In the genomic region with DNA sequence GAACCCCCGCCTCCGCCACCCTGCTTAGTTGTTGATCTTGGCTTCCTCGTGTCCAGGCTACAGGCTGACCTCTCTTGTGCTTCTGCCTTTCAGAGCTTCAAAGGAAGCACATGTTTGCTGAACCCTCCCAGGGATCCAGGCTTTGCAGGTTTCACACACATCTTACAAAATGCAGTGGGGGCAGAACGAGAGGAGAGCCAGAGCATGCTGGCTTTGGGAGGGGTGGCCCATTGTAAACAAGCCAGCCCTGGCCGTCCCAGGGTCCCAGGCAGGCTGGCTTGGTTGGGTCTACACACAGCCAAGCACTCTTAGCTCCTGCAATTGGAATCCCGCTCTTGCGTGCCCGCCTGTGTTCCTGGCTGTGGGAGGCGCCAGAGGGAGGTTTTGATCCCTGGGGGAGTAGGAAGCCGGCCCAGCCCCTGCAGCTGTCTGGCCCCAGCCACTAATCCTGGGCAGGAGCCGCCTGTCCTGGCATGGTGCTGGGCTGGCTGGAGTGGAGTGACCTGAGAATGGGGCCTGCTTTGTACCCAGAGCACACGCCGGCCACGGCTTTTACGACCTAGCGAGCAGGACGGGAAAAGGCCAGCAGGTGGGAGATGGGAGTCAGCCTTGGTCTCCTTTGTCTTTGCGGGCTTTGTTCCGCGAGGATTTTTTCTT, we compare ENCODE assay signal across 1 cellular context.
A peak's percentile ranks its signal among the peaks of the same experiment; 100 is the strongest.
TF ChIP-seq lines count a peak whose summit lies in the region.

No MANE protein-coding gene starts in this region.

TF ChIP-seq in HepG2, 621 proteins besides CTCF, POLR2A, EP300 and RAD21 (continued from another document and continues in another):
- TF ChIP-seq, protein P1, sequence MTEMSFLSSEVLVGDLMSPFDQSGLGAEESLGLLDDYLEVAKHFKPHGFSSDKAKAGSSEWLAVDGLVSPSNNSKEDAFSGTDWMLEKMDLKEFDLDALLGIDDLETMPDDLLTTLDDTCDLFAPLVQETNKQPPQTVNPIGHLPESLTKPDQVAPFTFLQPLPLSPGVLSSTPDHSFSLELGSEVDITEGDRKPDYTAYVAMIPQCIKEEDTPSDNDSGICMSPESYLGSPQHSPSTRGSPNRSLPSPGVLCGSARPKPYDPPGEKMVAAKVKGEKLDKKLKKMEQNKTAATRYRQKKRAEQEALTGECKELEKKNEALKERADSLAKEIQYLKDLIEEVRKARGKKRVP (CRISPR knock-in tag; IDR thresholded peaks at IDR 0.05) = peak in 1 of 2 experiments; percentile 52; a peak in 1 of 4 replicates
- TF ChIP-seq ZSCAN29 (CRISPR knock-in tag; conservative IDR thresholded peaks at IDR 0.05) (peak; percentile 94), ZNF354B (CRISPR knock-in tag; IDR thresholded peaks at IDR 0.05) (no peak), ETV5 (CRISPR knock-in tag; IDR thresholded peaks at IDR 0.05; ENCODE audit: borderline replicate concordance) (peak; percentile 65; the same call in 1 of the 2 replicates), ZNF205 (CRISPR knock-in tag; IDR thresholded peaks at IDR 0.05) (peak; percentile 86), TMF1 (CRISPR knock-in tag; IDR thresholded peaks at IDR 0.05; ENCODE audit: low read depth) (peak; percentile 88), NR3C1 (CRISPR knock-in tag; IDR thresholded peaks at IDR 0.05) (no peak), ZNF562 (CRISPR knock-in tag; IDR thresholded peaks at IDR 0.05; ENCODE audit: borderline replicate concordance) (no peak), FOSL2 (CRISPR knock-in tag; IDR thresholded peaks at IDR 0.05) (peak; percentile 70), ATM (IDR thresholded peaks at IDR 0.05; ENCODE audit: borderline replicate concordance) (no peak), NFKB2 (CRISPR knock-in tag; IDR thresholded peaks at IDR 0.05; ENCODE audit: borderline replicate concordance) (peak; percentile 94), MAFK (conservative IDR thresholded peaks at IDR 0.05 in 1 of 2, IDR thresholded peaks at IDR 0.05 in 1 of 2; ENCODE audit: low read length in 2 of 2) (no peak), NRL (CRISPR knock-in tag; IDR thresholded peaks at IDR 0.05; ENCODE audit: borderline replicate concordance) (peak; percentile 92), ZNF737 (CRISPR knock-in tag; IDR thresholded peaks at IDR 0.05; ENCODE audit: borderline replicate concordance) (no peak), JUND (CRISPR knock-in tag; IDR thresholded peaks at IDR 0.05) (0 out of 2 replicates have a peak, but pooled peaks have one; percentile 29), ZNF792 (CRISPR knock-in tag; IDR thresholded peaks at IDR 0.05) (peak; percentile 97), ZNF510 (CRISPR knock-in tag; IDR thresholded peaks at IDR 0.05; ENCODE audit: low read depth) (no peak)
- TF ChIP-seq, protein P2, sequence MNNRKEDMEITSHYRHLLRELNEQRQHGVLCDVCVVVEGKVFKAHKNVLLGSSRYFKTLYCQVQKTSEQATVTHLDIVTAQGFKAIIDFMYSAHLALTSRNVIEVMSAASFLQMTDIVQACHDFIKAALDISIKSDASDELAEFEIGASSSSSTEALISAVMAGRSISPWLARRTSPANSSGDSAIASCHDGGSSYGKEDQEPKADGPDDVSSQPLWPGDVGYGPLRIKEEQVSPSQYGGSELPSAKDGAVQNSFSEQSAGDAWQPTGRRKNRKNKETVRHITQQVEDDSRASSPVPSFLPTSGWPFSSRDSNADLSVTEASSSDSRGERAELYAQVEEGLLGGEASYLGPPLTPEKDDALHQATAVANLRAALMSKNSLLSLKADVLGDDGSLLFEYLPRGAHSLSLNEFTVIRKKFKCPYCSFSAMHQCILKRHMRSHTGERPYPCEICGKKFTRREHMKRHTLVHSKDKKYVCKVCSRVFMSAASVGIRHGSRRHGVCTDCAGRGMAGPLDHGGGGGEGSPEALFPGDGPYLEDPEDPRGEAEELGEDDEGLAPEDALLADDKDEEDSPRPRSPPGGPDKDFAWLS (CRISPR knock-in tag; IDR thresholded peaks at IDR 0.05; ENCODE audit: borderline replicate concordance) = no peak
- TF ChIP-seq, protein P3, sequence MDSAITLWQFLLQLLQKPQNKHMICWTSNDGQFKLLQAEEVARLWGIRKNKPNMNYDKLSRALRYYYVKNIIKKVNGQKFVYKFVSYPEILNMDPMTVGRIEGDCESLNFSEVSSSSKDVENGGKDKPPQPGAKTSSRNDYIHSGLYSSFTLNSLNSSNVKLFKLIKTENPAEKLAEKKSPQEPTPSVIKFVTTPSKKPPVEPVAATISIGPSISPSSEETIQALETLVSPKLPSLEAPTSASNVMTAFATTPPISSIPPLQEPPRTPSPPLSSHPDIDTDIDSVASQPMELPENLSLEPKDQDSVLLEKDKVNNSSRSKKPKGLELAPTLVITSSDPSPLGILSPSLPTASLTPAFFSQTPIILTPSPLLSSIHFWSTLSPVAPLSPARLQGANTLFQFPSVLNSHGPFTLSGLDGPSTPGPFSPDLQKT (CRISPR knock-in tag; IDR thresholded peaks at IDR 0.05; ENCODE audit: borderline replicate concordance) = no peak
- TF ChIP-seq, protein P4, sequence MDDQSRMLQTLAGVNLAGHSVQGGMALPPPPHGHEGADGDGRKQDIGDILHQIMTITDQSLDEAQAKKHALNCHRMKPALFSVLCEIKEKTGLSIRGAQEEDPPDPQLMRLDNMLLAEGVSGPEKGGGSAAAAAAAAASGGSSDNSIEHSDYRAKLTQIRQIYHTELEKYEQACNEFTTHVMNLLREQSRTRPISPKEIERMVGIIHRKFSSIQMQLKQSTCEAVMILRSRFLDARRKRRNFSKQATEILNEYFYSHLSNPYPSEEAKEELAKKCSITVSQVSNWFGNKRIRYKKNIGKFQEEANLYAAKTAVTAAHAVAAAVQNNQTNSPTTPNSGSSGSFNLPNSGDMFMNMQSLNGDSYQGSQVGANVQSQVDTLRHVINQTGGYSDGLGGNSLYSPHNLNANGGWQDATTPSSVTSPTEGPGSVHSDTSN (CRISPR knock-in tag; IDR thresholded peaks at IDR 0.05; ENCODE audit: borderline replicate concordance) = no peak; the same call in 1 of the 2 replicates
- TF ChIP-seq, protein P5, sequence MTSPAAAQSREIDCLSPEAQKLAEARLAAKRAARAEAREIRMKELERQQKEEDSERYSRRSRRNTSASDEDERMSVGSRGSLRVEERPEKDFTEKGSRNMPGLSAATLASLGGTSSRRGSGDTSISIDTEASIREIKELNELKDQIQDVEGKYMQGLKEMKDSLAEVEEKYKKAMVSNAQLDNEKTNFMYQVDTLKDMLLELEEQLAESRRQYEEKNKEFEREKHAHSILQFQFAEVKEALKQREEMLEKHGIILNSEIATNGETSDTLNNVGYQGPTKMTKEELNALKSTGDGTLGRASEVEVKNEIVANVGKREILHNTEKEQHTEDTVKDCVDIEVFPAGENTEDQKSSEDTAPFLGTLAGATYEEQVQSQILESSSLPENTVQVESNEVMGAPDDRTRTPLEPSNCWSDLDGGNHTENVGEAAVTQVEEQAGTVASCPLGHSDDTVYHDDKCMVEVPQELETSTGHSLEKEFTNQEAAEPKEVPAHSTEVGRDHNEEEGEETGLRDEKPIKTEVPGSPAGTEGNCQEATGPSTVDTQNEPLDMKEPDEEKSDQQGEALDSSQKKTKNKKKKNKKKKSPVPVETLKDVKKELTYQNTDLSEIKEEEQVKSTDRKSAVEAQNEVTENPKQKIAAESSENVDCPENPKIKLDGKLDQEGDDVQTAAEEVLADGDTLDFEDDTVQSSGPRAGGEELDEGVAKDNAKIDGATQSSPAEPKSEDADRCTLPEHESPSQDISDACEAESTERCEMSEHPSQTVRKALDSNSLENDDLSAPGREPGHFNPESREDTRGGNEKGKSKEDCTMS (CRISPR knock-in tag; conservative IDR thresholded peaks at IDR 0.05) = 0 out of 2 replicates have a peak, but pooled peaks have one; percentile 55
- TF ChIP-seq, protein P6, sequence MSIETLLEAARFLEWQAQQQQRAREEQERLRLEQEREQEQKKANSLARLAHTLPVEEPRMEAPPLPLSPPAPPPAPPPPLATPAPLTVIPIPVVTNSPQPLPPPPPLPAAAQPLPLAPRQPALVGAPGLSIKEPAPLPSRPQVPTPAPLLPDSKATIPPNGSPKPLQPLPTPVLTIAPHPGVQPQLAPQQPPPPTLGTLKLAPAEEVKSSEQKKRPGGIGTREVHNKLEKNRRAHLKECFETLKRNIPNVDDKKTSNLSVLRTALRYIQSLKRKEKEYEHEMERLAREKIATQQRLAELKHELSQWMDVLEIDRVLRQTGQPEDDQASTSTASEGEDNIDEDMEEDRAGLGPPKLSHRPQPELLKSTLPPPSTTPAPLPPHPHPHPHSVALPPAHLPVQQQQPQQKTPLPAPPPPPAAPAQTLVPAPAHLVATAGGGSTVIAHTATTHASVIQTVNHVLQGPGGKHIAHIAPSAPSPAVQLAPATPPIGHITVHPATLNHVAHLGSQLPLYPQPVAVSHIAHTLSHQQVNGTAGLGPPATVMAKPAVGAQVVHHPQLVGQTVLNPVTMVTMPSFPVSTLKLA (IDR thresholded peaks at IDR 0.05) = peak; percentile 93
- TF ChIP-seq, protein P7, sequence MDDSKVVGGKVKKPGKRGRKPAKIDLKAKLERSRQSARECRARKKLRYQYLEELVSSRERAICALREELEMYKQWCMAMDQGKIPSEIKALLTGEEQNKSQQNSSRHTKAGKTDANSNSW (CRISPR knock-in tag; IDR thresholded peaks at IDR 0.05; ENCODE audit: borderline replicate concordance) = no peak
- TF ChIP-seq, protein P8, sequence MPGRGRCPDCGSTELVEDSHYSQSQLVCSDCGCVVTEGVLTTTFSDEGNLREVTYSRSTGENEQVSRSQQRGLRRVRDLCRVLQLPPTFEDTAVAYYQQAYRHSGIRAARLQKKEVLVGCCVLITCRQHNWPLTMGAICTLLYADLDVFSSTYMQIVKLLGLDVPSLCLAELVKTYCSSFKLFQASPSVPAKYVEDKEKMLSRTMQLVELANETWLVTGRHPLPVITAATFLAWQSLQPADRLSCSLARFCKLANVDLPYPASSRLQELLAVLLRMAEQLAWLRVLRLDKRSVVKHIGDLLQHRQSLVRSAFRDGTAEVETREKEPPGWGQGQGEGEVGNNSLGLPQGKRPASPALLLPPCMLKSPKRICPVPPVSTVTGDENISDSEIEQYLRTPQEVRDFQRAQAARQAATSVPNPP (CRISPR knock-in tag; IDR thresholded peaks at IDR 0.05) = peak; percentile 98
- TF ChIP-seq, protein P9, sequence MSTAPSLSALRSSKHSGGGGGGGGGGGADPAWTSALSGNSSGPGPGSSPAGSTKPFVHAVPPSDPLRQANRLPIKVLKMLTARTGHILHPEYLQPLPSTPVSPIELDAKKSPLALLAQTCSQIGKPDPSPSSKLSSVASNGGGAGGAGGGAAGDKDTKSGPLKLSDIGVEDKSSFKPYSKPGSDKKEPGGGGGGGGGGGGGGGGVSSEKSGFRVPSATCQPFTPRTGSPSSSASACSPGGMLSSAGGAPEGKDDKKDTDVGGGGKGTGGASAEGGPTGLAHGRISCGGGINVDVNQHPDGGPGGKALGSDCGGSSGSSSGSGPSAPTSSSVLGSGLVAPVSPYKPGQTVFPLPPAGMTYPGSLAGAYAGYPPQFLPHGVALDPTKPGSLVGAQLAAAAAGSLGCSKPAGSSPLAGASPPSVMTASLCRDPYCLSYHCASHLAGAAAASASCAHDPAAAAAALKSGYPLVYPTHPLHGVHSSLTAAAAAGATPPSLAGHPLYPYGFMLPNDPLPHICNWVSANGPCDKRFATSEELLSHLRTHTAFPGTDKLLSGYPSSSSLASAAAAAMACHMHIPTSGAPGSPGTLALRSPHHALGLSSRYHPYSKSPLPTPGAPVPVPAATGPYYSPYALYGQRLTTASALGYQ (CRISPR knock-in tag; IDR thresholded peaks at IDR 0.05) = peak; percentile 86; the same call in 1 of the 2 replicates
- TF ChIP-seq, protein P10, sequence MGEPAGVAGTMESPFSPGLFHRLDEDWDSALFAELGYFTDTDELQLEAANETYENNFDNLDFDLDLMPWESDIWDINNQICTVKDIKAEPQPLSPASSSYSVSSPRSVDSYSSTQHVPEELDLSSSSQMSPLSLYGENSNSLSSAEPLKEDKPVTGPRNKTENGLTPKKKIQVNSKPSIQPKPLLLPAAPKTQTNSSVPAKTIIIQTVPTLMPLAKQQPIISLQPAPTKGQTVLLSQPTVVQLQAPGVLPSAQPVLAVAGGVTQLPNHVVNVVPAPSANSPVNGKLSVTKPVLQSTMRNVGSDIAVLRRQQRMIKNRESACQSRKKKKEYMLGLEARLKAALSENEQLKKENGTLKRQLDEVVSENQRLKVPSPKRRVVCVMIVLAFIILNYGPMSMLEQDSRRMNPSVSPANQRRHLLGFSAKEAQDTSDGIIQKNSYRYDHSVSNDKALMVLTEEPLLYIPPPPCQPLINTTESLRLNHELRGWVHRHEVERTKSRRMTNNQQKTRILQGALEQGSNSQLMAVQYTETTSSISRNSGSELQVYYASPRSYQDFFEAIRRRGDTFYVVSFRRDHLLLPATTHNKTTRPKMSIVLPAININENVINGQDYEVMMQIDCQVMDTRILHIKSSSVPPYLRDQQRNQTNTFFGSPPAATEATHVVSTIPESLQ (CRISPR knock-in tag; conservative IDR thresholded peaks at IDR 0.05) = 0 out of 2 replicates have a peak, but pooled peaks have one; percentile 25
- TF ChIP-seq, protein P11, sequence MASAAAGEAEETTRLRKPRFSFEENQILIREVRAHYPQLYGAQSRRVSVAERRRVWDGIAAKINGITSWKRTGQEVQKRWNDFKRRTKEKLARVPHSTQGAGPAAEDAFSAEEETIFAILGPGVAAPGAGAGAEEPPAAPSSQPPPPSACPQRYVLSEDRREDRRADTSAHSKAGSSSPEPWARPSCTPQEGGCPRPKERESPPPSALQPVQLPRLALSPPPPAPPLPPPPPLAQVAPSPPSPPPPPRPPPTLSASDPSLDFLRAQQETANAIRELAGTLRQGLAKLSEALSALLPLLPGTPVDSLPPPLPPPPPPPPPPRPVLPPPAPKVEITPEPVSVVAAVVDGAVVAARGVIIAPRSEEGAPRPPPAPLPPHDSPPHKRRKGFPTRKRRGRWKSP (CRISPR knock-in tag; IDR thresholded peaks at IDR 0.05) = peak; percentile 97
- TF ChIP-seq, protein P12, sequence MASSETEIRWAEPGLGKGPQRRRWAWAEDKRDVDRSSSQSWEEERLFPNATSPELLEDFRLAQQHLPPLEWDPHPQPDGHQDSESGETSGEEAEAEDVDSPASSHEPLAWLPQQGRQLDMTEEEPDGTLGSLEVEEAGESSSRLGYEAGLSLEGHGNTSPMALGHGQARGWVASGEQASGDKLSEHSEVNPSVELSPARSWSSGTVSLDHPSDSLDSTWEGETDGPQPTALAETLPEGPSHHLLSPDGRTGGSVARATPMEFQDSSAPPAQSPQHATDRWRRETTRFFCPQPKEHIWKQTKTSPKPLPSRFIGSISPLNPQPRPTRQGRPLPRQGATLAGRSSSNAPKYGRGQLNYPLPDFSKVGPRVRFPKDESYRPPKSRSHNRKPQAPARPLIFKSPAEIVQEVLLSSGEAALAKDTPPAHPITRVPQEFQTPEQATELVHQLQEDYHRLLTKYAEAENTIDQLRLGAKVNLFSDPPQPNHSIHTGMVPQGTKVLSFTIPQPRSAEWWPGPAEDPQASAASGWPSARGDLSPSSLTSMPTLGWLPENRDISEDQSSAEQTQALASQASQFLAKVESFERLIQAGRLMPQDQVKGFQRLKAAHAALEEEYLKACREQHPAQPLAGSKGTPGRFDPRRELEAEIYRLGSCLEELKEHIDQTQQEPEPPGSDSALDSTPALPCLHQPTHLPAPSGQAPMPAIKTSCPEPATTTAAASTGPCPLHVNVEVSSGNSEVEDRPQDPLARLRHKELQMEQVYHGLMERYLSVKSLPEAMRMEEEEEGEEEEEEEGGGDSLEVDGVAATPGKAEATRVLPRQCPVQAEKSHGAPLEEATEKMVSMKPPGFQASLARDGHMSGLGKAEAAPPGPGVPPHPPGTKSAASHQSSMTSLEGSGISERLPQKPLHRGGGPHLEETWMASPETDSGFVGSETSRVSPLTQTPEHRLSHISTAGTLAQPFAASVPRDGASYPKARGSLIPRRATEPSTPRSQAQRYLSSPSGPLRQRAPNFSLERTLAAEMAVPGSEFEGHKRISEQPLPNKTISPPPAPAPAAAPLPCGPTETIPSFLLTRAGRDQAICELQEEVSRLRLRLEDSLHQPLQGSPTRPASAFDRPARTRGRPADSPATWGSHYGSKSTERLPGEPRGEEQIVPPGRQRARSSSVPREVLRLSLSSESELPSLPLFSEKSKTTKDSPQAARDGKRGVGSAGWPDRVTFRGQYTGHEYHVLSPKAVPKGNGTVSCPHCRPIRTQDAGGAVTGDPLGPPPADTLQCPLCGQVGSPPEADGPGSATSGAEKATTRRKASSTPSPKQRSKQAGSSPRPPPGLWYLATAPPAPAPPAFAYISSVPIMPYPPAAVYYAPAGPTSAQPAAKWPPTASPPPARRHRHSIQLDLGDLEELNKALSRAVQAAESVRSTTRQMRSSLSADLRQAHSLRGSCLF (CRISPR knock-in tag; IDR thresholded peaks at IDR 0.05; ENCODE audit: borderline replicate concordance) = no peak
